Comparison of ENCODE assay signal across 1 cellular context in the genomic region with DNA sequence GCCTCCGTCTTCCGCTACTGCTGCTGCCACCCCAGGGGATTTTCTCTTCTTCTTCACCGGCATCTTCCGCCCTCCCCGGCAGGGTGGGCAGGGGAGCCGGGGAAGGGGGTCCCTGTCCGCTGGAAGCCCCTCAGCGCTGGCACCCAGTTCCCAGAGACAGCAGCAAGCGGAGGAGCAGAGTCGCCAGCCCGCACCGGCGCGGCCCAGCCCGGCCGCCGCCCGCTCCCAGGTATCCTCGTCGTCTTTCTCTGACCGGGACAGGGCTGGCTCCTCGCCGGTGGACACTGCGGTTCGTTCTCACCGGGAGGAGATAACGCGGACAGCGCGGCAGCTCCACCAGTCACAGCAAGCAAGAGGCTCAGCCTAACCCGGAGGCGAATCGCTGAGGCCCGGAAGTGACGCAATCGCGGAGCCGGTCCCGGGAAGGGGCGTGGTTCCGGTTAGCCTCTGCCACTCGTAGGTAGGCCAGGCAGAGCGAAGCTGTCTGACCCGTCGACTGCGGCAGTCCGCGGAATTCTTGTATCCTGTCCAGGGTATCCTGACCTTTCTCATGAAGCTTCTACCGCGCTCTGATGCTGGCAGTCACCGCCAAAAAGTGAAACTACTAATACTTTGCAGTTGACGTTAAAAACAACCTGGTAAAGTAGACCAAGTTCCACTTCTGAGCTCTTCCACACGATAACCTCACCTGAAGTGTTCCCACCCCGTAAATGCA.
TF ChIP-seq lines count a peak whose summit lies in the region.

A gene (minus strand): TSS at position 351 of the 715 bp plus-strand sequence. CDS start 288 bp downstream, at position 63.

TF ChIP-seq in GM12878, 131 proteins besides CTCF, POLR2A, EP300 and RAD21 (continued from another document and continues in another):
- TF ChIP-seq, protein P1, sequence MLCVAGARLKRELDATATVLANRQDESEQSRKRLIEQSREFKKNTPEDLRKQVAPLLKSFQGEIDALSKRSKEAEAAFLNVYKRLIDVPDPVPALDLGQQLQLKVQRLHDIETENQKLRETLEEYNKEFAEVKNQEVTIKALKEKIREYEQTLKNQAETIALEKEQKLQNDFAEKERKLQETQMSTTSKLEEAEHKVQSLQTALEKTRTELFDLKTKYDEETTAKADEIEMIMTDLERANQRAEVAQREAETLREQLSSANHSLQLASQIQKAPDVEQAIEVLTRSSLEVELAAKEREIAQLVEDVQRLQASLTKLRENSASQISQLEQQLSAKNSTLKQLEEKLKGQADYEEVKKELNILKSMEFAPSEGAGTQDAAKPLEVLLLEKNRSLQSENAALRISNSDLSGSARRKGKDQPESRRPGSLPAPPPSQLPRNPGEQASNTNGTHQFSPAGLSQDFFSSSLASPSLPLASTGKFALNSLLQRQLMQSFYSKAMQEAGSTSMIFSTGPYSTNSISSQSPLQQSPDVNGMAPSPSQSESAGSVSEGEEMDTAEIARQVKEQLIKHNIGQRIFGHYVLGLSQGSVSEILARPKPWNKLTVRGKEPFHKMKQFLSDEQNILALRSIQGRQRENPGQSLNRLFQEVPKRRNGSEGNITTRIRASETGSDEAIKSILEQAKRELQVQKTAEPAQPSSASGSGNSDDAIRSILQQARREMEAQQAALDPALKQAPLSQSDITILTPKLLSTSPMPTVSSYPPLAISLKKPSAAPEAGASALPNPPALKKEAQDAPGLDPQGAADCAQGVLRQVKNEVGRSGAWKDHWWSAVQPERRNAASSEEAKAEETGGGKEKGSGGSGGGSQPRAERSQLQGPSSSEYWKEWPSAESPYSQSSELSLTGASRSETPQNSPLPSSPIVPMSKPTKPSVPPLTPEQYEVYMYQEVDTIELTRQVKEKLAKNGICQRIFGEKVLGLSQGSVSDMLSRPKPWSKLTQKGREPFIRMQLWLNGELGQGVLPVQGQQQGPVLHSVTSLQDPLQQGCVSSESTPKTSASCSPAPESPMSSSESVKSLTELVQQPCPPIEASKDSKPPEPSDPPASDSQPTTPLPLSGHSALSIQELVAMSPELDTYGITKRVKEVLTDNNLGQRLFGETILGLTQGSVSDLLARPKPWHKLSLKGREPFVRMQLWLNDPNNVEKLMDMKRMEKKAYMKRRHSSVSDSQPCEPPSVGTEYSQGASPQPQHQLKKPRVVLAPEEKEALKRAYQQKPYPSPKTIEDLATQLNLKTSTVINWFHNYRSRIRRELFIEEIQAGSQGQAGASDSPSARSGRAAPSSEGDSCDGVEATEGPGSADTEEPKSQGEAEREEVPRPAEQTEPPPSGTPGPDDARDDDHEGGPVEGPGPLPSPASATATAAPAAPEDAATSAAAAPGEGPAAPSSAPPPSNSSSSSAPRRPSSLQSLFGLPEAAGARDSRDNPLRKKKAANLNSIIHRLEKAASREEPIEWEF (IDR thresholded peaks at IDR 0.05; ENCODE audit: insufficient replicate concordance, low read depth, low read length): no peak
- TF ChIP-seq ZNF274 (IDR thresholded peaks at IDR 0.05; ENCODE audit: insufficient read depth, insufficient read length) (no peak), RB1 (IDR thresholded peaks at IDR 0.05; ENCODE audit: borderline replicate concordance) (no peak), ATF7 (IDR thresholded peaks at IDR 0.05; ENCODE audit: low read depth) (peak; percentile 83), SREBF1 (IDR thresholded peaks at IDR 0.05; ENCODE audit: low read length) (peak; percentile 23; the same call in 1 of the 2 replicates), NFIC (IDR thresholded peaks at IDR 0.05; ENCODE audit: low read depth, low read length) (no peak), JUNB (IDR thresholded peaks at IDR 0.05) (no peak), TCF12 (IDR thresholded peaks at IDR 0.05; ENCODE audit: low read depth, low read length) (no peak), IRF4 (IDR thresholded peaks at IDR 0.05; ENCODE audit: low read depth, low read length) (peak; percentile 43; the same call in 1 of the 2 replicates), BHLHE40 (IDR thresholded peaks at IDR 0.05; ENCODE audit: borderline replicate concordance in 1 of 2, low read depth in 2 of 2, low read length in 1 of 2) (peak in 1 of 2 experiments; percentile 39; a peak in 1 of 4 replicates), JUND (IDR thresholded peaks at IDR 0.05; ENCODE audit: low read depth, low read length) (peak; percentile 53; the same call in 1 of the 2 replicates)
- TF ChIP-seq, protein P2, sequence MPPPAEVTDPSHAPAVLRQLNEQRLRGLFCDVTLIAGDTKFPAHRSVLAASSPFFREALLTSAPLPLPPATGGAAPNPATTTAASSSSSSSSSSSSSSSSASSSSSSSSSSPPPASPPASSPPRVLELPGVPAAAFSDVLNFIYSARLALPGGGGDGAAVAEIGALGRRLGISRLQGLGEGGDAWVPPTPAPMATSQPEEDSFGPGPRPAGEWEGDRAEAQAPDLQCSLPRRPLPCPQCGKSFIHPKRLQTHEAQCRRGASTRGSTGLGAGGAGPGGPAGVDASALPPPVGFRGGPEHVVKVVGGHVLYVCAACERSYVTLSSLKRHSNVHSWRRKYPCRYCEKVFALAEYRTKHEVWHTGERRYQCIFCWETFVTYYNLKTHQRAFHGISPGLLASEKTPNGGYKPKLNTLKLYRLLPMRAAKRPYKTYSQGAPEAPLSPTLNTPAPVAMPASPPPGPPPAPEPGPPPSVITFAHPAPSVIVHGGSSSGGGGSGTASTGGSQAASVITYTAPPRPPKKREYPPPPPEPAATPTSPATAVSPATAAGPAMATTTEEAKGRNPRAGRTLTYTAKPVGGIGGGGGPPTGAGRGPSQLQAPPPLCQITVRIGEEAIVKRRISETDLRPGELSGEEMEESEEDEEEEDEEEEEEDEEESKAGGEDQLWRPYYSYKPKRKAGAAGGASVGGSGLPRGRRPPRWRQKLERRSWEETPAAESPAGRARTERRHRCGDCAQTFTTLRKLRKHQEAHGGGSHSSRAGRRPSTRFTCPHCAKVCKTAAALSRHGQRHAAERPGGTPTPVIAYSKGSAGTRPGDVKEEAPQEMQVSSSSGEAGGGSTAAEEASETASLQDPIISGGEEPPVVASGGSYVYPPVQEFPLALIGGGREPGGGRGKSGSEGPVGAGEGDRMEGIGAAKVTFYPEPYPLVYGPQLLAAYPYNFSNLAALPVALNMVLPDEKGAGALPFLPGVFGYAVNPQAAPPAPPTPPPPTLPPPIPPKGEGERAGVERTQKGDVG (CRISPR knock-in tag; IDR thresholded peaks at IDR 0.05): no peak
- TF ChIP-seq, protein P3, sequence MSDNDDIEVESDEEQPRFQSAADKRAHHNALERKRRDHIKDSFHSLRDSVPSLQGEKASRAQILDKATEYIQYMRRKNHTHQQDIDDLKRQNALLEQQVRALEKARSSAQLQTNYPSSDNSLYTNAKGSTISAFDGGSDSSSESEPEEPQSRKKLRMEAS (IDR thresholded peaks at IDR 0.05; ENCODE audit: low read depth, low read length): peak; percentile 40
- TF ChIP-seq, protein P4, sequence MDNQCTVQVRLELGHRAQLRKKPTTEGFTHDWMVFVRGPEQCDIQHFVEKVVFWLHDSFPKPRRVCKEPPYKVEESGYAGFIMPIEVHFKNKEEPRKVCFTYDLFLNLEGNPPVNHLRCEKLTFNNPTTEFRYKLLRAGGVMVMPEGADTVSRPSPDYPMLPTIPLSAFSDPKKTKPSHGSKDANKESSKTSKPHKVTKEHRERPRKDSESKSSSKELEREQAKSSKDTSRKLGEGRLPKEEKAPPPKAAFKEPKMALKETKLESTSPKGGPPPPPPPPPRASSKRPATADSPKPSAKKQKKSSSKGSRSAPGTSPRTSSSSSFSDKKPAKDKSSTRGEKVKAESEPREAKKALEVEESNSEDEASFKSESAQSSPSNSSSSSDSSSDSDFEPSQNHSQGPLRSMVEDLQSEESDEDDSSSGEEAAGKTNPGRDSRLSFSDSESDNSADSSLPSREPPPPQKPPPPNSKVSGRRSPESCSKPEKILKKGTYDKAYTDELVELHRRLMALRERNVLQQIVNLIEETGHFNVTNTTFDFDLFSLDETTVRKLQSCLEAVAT (IDR thresholded peaks at IDR 0.05): peak; percentile 56; the same call in 1 of the 2 replicates
- TF ChIP-seq, protein P5, sequence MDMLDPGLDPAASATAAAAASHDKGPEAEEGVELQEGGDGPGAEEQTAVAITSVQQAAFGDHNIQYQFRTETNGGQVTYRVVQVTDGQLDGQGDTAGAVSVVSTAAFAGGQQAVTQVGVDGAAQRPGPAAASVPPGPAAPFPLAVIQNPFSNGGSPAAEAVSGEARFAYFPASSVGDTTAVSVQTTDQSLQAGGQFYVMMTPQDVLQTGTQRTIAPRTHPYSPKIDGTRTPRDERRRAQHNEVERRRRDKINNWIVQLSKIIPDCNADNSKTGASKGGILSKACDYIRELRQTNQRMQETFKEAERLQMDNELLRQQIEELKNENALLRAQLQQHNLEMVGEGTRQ (IDR thresholded peaks at IDR 0.05; ENCODE audit: borderline replicate concordance, low read depth, low read length): no peak
- TF ChIP-seq, protein P6, sequence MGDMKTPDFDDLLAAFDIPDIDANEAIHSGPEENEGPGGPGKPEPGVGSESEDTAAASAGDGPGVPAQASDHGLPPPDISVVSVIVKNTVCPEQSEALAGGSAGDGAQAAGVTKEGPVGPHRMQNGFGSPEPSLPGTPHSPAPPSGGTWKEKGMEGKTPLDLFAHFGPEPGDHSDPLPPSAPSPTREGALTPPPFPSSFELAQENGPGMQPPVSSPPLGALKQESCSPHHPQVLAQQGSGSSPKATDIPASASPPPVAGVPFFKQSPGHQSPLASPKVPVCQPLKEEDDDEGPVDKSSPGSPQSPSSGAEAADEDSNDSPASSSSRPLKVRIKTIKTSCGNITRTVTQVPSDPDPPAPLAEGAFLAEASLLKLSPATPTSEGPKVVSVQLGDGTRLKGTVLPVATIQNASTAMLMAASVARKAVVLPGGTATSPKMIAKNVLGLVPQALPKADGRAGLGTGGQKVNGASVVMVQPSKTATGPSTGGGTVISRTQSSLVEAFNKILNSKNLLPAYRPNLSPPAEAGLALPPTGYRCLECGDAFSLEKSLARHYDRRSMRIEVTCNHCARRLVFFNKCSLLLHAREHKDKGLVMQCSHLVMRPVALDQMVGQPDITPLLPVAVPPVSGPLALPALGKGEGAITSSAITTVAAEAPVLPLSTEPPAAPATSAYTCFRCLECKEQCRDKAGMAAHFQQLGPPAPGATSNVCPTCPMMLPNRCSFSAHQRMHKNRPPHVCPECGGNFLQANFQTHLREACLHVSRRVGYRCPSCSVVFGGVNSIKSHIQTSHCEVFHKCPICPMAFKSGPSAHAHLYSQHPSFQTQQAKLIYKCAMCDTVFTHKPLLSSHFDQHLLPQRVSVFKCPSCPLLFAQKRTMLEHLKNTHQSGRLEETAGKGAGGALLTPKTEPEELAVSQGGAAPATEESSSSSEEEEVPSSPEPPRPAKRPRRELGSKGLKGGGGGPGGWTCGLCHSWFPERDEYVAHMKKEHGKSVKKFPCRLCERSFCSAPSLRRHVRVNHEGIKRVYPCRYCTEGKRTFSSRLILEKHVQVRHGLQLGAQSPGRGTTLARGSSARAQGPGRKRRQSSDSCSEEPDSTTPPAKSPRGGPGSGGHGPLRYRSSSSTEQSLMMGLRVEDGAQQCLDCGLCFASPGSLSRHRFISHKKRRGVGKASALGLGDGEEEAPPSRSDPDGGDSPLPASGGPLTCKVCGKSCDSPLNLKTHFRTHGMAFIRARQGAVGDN (IDR thresholded peaks at IDR 0.05): peak; percentile 89
- TF ChIP-seq, protein P7, sequence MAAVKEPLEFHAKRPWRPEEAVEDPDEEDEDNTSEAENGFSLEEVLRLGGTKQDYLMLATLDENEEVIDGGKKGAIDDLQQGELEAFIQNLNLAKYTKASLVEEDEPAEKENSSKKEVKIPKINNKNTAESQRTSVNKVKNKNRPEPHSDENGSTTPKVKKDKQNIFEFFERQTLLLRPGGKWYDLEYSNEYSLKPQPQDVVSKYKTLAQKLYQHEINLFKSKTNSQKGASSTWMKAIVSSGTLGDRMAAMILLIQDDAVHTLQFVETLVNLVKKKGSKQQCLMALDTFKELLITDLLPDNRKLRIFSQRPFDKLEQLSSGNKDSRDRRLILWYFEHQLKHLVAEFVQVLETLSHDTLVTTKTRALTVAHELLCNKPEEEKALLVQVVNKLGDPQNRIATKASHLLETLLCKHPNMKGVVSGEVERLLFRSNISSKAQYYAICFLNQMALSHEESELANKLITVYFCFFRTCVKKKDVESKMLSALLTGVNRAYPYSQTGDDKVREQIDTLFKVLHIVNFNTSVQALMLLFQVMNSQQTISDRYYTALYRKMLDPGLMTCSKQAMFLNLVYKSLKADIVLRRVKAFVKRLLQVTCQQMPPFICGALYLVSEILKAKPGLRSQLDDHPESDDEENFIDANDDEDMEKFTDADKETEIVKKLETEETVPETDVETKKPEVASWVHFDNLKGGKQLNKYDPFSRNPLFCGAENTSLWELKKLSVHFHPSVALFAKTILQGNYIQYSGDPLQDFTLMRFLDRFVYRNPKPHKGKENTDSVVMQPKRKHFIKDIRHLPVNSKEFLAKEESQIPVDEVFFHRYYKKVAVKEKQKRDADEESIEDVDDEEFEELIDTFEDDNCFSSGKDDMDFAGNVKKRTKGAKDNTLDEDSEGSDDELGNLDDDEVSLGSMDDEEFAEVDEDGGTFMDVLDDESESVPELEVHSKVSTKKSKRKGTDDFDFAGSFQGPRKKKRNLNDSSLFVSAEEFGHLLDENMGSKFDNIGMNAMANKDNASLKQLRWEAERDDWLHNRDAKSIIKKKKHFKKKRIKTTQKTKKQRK (IDR thresholded peaks at IDR 0.05; ENCODE audit: low read depth, low read length): no peak
- TF ChIP-seq, protein P8, sequence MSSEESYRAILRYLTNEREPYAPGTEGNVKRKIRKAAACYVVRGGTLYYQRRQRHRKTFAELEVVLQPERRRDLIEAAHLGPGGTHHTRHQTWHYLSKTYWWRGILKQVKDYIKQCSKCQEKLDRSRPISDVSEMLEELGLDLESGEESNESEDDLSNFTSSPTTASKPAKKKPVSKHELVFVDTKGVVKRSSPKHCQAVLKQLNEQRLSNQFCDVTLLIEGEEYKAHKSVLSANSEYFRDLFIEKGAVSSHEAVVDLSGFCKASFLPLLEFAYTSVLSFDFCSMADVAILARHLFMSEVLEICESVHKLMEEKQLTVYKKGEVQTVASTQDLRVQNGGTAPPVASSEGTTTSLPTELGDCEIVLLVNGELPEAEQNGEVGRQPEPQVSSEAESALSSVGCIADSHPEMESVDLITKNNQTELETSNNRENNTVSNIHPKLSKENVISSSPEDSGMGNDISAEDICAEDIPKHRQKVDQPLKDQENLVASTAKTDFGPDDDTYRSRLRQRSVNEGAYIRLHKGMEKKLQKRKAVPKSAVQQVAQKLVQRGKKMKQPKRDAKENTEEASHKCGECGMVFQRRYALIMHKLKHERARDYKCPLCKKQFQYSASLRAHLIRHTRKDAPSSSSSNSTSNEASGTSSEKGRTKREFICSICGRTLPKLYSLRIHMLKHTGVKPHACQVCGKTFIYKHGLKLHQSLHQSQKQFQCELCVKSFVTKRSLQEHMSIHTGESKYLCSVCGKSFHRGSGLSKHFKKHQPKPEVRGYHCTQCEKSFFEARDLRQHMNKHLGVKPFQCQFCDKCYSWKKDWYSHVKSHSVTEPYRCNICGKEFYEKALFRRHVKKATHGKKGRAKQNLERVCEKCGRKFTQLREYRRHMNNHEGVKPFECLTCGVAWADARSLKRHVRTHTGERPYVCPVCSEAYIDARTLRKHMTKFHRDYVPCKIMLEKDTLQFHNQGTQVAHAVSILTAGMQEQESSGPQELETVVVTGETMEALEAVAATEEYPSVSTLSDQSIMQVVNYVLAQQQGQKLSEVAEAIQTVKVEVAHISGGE (CRISPR knock-in tag; IDR thresholded peaks at IDR 0.05): peak; percentile 66; the same call in 1 of the 2 replicates
